14 cellular contexts compared by ENCODE assay signal in the genomic region with DNA sequence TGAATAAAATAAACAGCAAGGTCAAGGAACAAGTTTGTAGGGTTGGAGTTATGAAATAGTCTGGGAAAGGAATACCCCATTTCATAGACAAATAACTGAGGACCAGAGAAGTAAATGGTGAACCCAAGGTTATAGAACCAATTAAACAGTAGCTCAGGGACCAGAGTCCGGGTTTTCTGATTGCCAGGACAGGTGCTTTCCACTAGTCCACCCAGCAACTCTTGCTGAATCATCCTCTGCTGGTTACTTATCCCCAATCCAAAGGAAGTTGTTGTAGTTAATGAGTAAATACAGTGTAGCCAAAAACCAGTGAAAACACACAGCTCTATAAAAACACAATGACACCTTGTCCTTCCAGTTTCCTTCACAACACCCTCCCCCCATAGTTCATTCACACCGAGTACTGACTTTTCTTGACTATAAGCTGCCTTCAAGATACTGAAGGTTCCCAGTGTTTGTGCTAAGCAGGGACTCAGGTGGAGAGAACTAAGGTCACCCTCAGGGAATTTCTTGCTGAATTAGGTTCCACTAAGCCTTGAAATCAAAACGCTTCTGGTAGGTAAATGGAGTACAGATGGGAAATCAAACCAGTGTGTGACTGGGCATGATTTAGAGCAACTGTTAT. TPM values are rescaled to one million over a fixed set of nuclear protein-coding genes. Genes with fewer than 3 reads are reported as not detected.
DNase-seq lines count a peak whose midpoint lies in the region; ATAC-seq and TF ChIP-seq lines count a peak whose summit lies in the region.
"Had no signal": no experiment of that assay in that cellular context is flagged by ENCODE, and none has a peak within 500 bp of the region (broad histone marks: within the 10 kb centered on the region; RNA-seq: fewer than 3 reads in every experiment).

No MANE protein-coding gene starts in this region.

- H3K4me1 Mint-ChIP-seq in nephron progenitor cell = no peaks in the 10 kb centered on the region

- H3K9me3 Mint-ChIP-seq in nephron progenitor cell = no peaks in the 10 kb centered on the region
- H3K9me3 Mint-ChIP-seq: CD4-positive, alpha-beta T cell had no signal

- H3K36me3 Mint-ChIP-seq in nephron progenitor cell (ENCODE audit: low read depth) = no peaks in the 10 kb centered on the region

- H3K27me3 Mint-ChIP-seq in nephron progenitor cell (ENCODE audit: low read depth, poor library complexity) = peaks cover 6% of the 10 kb centered on the region
- H3K27me3 Mint-ChIP-seq: CD4-positive, alpha-beta T cell had no signal

- H3K4me1 ChIP-seq in mucosa of descending colon (ENCODE audit: low read depth) = peaks cover 4% of the 10 kb centered on the region

- no peak overlapping the region for H3K27ac Mint-ChIP-seq in nephron progenitor cell
- H3K27ac Mint-ChIP-seq: CD4-positive, alpha-beta T cell had no signal

- in situ Hi-C loops in G401 (cut with HindIII; ENCODE audit: low sequenced_read_pairs) = no loop called here

- H3K9me3 ChIP-seq in mucosa of descending colon = no peaks in the 10 kb centered on the region
- H3K9me3 ChIP-seq: ovary had no signal

- ATAC-seq in GM18867 (IDR thresholded peaks at IDR 0.05; ENCODE audit: unreplicated experiment) (peak; percentile 43), HG02642 (IDR thresholded peaks at IDR 0.05; ENCODE audit: poor library complexity, unreplicated experiment) (peak; percentile 63), mucosa of descending colon (peak; percentile 95)

- intact Hi-C loops in mucosa of descending colon (cut with DNase I, micrococcal nuclease) (no loop called here), cardiac septum (cut with DNase I) (no loop called here)

- no peak overlapping the region for H3K4me3 ChIP-seq in mucosa of descending colon
- H3K4me3 ChIP-seq: ovary had no signal

- H3K36me3 ChIP-seq in mucosa of descending colon (ENCODE audit: low read depth) = no peaks in the 10 kb centered on the region
- H3K36me3 ChIP-seq: ovary had no signal

- DNase-seq in HT1080 (ENCODE audit: low read depth) = peak; percentile 45
- peak in 2 of 3 donors; percentile 36 to 75 for DNase-seq in mucosa of descending colon
- DNase-seq in G401 (ENCODE audit: low spot score) = no peak
- no peak for DNase-seq in cardiac septum (ENCODE audit: low spot score)
- no peak for DNase-seq in NCI-H2227 treated with DMSO at 0.1 percent for 48 hours (lab: John Stamatoyannopoulos, UW)
- DNase-seq in nephron progenitor cell = no peak
- DNase-seq: CD4-positive, alpha-beta T cell; ovary; SIG-M5 had no signal

- no peak overlapping the region for H3K4me3 Mint-ChIP-seq in nephron progenitor cell
- H3K4me3 Mint-ChIP-seq: CD4-positive, alpha-beta T cell had no signal

- no peak for TF ChIP-seq CTCF in mucosa of descending colon (IDR thresholded peaks at IDR 0.05)
- TF ChIP-seq CTCF in nephron progenitor cell (IDR thresholded peaks at IDR 0.05) = no peak

RNA-seq across cellular contexts. Expression of gene TINAG, which starts 0.7 kb away (rescaled TPM):
- total RNA-seq in HT1080 (2014; rRNA removed; shearing (Covaris generic)) = not detected in 2 replicates
- polyA plus RNA-seq in HT1080 (2015; cell fraction: cytosol; rRNA removed) = not detected in 2 replicates
- not detected in 2 replicates for polyA plus RNA-seq in HT1080 (2015; cell fraction: nucleus; rRNA removed)
- total RNA-seq in mucosa of descending colon (10 to 100 TPM; 25.2 to 55.5 (median 28.1) TPM), cardiac septum (0.70 TPM)
- not detected in 2 replicates for total RNA-seq in G401 (2014; rRNA removed; shearing (Covaris generic))
- total RNA-seq: CD4-positive, alpha-beta T cell; ovary; ureter had no signal
- polyA plus RNA-seq: adipose tissue, esophagus, ovary had no signal

Comparison
In these comparisons a context has a peak if more than half of its experiments do, and no peak if none do; other contexts are left out.
1. ATAC-seq: peak in every context shown above with its lines; median percentile 95 in mucosa of descending colon; 63 in HG02642; 43 in GM18867.
2. DNase-seq: peak in HT1080 (single experiment) and mucosa of descending colon (2 of 3); none in G401 (single experiment), cardiac septum (single experiment), NCI-H2227 treated with DMSO at 0.1 percent for 48 hours (single experiment) and nephron progenitor cell (single experiment).
3. RNA of gene TINAG, which starts 0.7 kb away (total RNA-seq): 25.2 to 55.5 TPM in mucosa of descending colon; 0.70 TPM in cardiac septum (single experiment), not detected in HT1080 and not detected in G401; every median in the first group is over 10 times any median in the second.